Comparison of ENCODE assay signal across 26 cellular contexts in the genomic region with DNA sequence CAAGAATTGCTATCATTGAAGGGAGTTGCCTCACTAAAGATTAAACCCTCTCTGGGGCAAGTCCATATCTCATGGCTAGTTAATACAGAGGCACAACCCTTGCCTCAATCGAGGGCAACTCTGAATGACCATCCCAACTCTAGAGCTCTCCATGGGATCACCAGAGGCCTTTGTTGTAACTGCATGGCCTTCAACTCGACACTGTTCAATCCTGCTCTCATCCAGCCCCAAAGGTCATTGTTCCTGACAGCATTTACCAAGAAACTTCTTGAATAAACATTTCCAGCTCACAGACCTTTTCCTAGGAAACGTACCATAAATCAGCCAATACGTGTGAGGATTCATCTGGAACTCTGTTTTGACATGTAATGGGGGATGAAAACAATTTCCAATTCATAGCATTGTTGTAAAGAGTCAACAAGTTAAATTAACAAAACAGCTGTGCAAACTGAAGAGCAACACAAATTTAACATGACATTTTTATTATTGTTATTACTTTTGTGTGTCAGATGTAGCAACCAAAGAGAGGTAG.
"Had no signal": no experiment of that assay in that cellular context is flagged by ENCODE, and none has a peak within 500 bp of the region (broad histone marks: within the 10 kb centered on the region; RNA-seq: fewer than 3 reads in every experiment).

No MANE protein-coding gene starts in this region.

- H3K4me1 ChIP-seq: breast epithelium had no signal

- H3K27me3 ChIP-seq: breast epithelium had no signal

- FAIRE-seq: RCC 7860 had no signal

- H3K4me3 Mint-ChIP-seq: activated CD8-positive, alpha-beta T cell treated with anti-CD3 and anti-CD28 coated beads, Interleukin-2, amount 10 ng/mL, durations not matched to agents 7 days and 5 days; activated naive CD4-positive, alpha-beta T cell treated with anti-CD3 and anti-CD28 coated beads, Interleukin-2, amount 50 U/mL, for 24 hours; activated T-helper 1 cell treated with anti-CD3 and anti-CD28 coated beads, Interleukin-12 subunit alpha, Interleukin-12 subunit beta, Interleukin-2, Interleukin-4 antibody, amounts not matched to agents 30 ng/mL and 10 ng/mL and 1 ng/mL, durations not matched to agents 14 hours and 24 hours and 36 hours; T-helper 17 cell; WTC11 had no signal

- H3K27ac ChIP-seq: breast epithelium had no signal

- H3K9me3 Mint-ChIP-seq: activated naive CD4-positive, alpha-beta T cell treated with anti-CD3 and anti-CD28 coated beads, Interleukin-2, amount 50 U/mL, for 24 hours; activated T-helper 1 cell treated with anti-CD3 and anti-CD28 coated beads, Interleukin-12 subunit alpha, Interleukin-12 subunit beta, Interleukin-2, Interleukin-4 antibody, amounts not matched to agents 30 ng/mL and 10 ng/mL and 1 ng/mL, durations not matched to agents 14 hours and 24 hours and 36 hours; WTC11 had no signal

- H3K4me3 ChIP-seq: breast epithelium had no signal

- ATAC-seq: activated CD8-positive, alpha-beta T cell treated with anti-CD3 and anti-CD28 coated beads, Interleukin-2, amount 10 ng/mL, durations not matched to agents 7 days and 5 days; PC-3; T-helper 17 cell; WTC11 had no signal

- H3K4me1 Mint-ChIP-seq: activated naive CD4-positive, alpha-beta T cell treated with anti-CD3 and anti-CD28 coated beads, Interleukin-2, amount 50 U/mL, for 24 hours; T-helper 17 cell had no signal

- H3K36me3 Mint-ChIP-seq: activated naive CD4-positive, alpha-beta T cell treated with anti-CD3 and anti-CD28 coated beads, Interleukin-2, amount 50 U/mL, for 24 hours; WTC11 had no signal

- H3K27ac Mint-ChIP-seq: activated CD8-positive, alpha-beta T cell treated with anti-CD3 and anti-CD28 coated beads, Interleukin-2, amount 10 ng/mL, durations not matched to agents 7 days and 5 days; activated naive CD4-positive, alpha-beta T cell treated with anti-CD3 and anti-CD28 coated beads, Interleukin-2, amount 50 U/mL, for 24 hours; activated T-helper 1 cell treated with anti-CD3 and anti-CD28 coated beads, Interleukin-12 subunit alpha, Interleukin-12 subunit beta, Interleukin-2, Interleukin-4 antibody, amounts not matched to agents 30 ng/mL and 10 ng/mL and 1 ng/mL, durations not matched to agents 14 hours and 24 hours and 36 hours; T-helper 17 cell; WTC11 had no signal

- DNase-seq: activated CD4-positive, alpha-beta T cell treated with anti-CD3 and anti-CD28 coated beads for 48 hours; activated CD4-positive, alpha-beta T cell treated with anti-CD3 and anti-CD28 coated beads, Interleukin-2, amount 50 U/mL, for 4 hours; activated CD4-positive, CD25-positive, alpha-beta regulatory T cell treated with anti-CD3 and anti-CD28 coated beads, Interleukin-2, amount 50 U/mL, for 72 hours; activated CD8-positive, alpha-beta memory T cell treated with anti-CD3 and anti-CD28 coated beads, Interleukin-2, amount 50 U/mL, for 48 hours; activated CD8-positive, alpha-beta T cell treated with anti-CD3 and anti-CD28 coated beads, Interleukin-2, amount 10 ng/mL, durations not matched to agents 7 days and 5 days; activated effector memory CD4-positive, alpha-beta T cell treated with Interleukin-2 at 50 U/mL for 16 hours; activated naive CD4-positive, alpha-beta T cell; activated T-cell treated with anti-CD3 and anti-CD28 coated beads, Interleukin-2, amount 50 U/mL, for 1 hour; aorta; central memory CD4-positive, alpha-beta T cell; Kasumi-1; NCI-H1105 treated with DMSO at 0.1 percent for 48 hours; NCI-H1436 treated with DMSO at 0.1 percent for 48 hours; NCI-H187 treated with DMSO at 0.1 percent for 48 hours; NCI-H2171; NCI-H2227 treated with DMSO at 0.1 percent for 48 hours; NCI-H510A; NCI-H526 treated with DMSO at 0.1 percent for 48 hours; PC-3; T-helper 17 cell; T-helper 9 cell had no signal

- H3K9me3 ChIP-seq: breast epithelium had no signal

- H3K36me3 ChIP-seq: breast epithelium had no signal
